ENCODE assay signal across 8 cellular contexts in genomic region chrX:9339603-9340569, GRCh38.
DNase-seq lines count a peak whose midpoint lies in the region; ATAC-seq and TF ChIP-seq lines count a peak whose summit lies in the region.

No MANE protein-coding gene starts in this region.

- ATAC-seq in stimulated activated naive B cell treated with anti-CD40 and anti-IgM and Interleukin-4, amounts not matched to agents 10 μg/mL and 1 μg/mL and 100 μg/mL, for 72 hours (replicated peaks) = no peak

- H3K9me3 Mint-ChIP-seq in stimulated activated naive B cell treated with anti-CD40 and anti-IgM and Interleukin-4, amounts not matched to agents 10 μg/mL and 1 μg/mL and 100 μg/mL, for 72 hours = no peaks in the 10 kb centered on the region

- H3K27ac Mint-ChIP-seq in stimulated activated naive B cell treated with anti-CD40 and anti-IgM and Interleukin-4, amounts not matched to agents 10 μg/mL and 1 μg/mL and 100 μg/mL, for 72 hours = no peak overlapping the region

- no peaks in the 10 kb centered on the region for H3K27me3 Mint-ChIP-seq in stimulated activated naive B cell treated with anti-CD40 and anti-IgM and Interleukin-4, amounts not matched to agents 10 μg/mL and 1 μg/mL and 100 μg/mL, for 72 hours

- peak; percentile 10 for DNase-seq in NCI-H2107 treated with DMSO at 0.1 percent for 48 hours (lab: John Stamatoyannopoulos, UW; ENCODE audit: unreplicated experiment)
- DNase-seq in NCI-H2107 (lab: John Stamatoyannopoulos, UW) = no peak
- peak; percentile 33 for DNase-seq in RPMI7951 (ENCODE audit: low read depth)
- DNase-seq in fibroblast of villous mesenchyme (ENCODE audit: low read depth) = peak; percentile 65
- DNase-seq in stimulated activated naive B cell treated with anti-CD40 and anti-IgM and Interleukin-4, amounts not matched to agents 10 μg/mL and 1 μg/mL and 100 μg/mL, for 72 hours = no peak
- DNase-seq in stimulated activated CD4-positive, alpha-beta T cell treated with anti-CD3 and anti-CD28 coated beads, Interleukin-2, amount 100 ng/mL, for 48 hours = no peak
- no peak for DNase-seq in NCI-H82 treated with DMSO at 0.1 percent for 48 hours (lab: John Stamatoyannopoulos, UW; ENCODE audit: unreplicated experiment)
- DNase-seq in DMS114 treated with DMSO at 0.1 percent for 48 hours (lab: John Stamatoyannopoulos, UW; ENCODE audit: unreplicated experiment) = no peak

- H3K4me3 Mint-ChIP-seq in stimulated activated naive B cell treated with anti-CD40 and anti-IgM and Interleukin-4, amounts not matched to agents 10 μg/mL and 1 μg/mL and 100 μg/mL, for 72 hours = peak overlapping the region; percentile 76 to 83

- H3K4me3 ChIP-seq in fibroblast of villous mesenchyme (ENCODE audit: low read depth, low read length) = no peak overlapping the region

- no peak for TF ChIP-seq CTCF in fibroblast of villous mesenchyme (IDR thresholded peaks at IDR 0.05; ENCODE audit: insufficient read depth, low read depth, low read length)

- H3K4me1 Mint-ChIP-seq in stimulated activated naive B cell treated with anti-CD40 and anti-IgM and Interleukin-4, amounts not matched to agents 10 μg/mL and 1 μg/mL and 100 μg/mL, for 72 hours = peaks cover 25 to 33% of the 10 kb centered on the region in 2 donors

- H3K36me3 Mint-ChIP-seq in stimulated activated naive B cell treated with anti-CD40 and anti-IgM and Interleukin-4, amounts not matched to agents 10 μg/mL and 1 μg/mL and 100 μg/mL, for 72 hours = no peaks in the 10 kb centered on the region

Comparison
In these comparisons a context has a peak if more than half of its experiments do, and no peak if none do; other contexts are left out.
1. DNase-seq: peak in NCI-H2107 treated with DMSO at 0.1 percent for 48 hours (single experiment), RPMI7951 (single experiment) and fibroblast of villous mesenchyme (single experiment); none in NCI-H2107 (single experiment), stimulated activated naive B cell treated with anti-CD40 and anti-IgM and Interleukin-4, amounts not matched to agents 10 μg/mL and 1 μg/mL and 100 μg/mL, for 72 hours (single experiment), stimulated activated CD4-positive, alpha-beta T cell treated with anti-CD3 and anti-CD28 coated beads, Interleukin-2, amount 100 ng/mL, for 48 hours (0 of 2), NCI-H82 treated with DMSO at 0.1 percent for 48 hours (single experiment) and DMS114 treated with DMSO at 0.1 percent for 48 hours (single experiment).